ENCODE assay signal across 24 cellular contexts in the genomic region with DNA sequence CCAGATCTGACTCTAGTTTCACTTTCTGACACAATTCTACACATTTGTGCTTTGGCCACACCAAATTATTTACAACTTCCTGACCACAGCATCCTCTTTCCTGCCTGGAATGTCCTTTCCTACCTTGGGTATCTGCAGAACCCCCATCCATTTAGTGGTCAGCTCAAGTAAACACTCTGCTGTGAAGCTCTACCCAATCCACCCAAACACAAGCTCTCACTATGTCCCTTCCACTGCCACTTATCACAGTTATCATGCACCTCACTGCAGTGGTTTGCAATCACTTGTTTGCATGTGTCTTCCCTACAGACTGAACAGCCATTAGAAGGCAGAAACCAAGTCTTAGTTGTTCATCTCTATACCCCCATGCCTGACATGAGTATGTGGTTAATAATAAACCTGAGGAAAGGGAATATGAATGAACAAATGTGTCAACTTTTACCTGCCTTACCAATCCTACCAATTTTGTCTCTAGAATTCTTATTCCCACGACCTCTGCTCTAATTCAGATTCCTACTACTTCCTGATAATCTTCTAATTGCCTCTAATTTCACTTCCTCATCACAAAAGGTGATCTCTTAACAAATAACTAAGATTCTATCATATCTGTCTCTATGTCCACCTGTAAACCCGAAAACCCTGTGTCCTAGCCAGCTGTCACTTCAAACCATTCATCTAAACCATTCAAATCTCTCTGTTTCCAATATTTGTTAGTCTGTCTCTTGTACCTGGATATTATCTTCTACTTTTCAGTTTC. TPM values are rescaled to one million over a fixed set of nuclear protein-coding genes. Genes with fewer than 3 reads are reported as not detected.
A peak's percentile ranks its signal among the peaks of the same experiment; 100 is the strongest.
DNase-seq lines count a peak whose midpoint lies in the region; ATAC-seq, FAIRE-seq and TF ChIP-seq lines count a peak whose summit lies in the region.
"Had no signal": no experiment of that assay in that cellular context is flagged by ENCODE, and none has a peak within 500 bp of the region (broad histone marks: within the 10 kb centered on the region; RNA-seq: fewer than 3 reads in every experiment).

No MANE protein-coding gene starts in this region.

- CTCF ChIA-PET in activated B cell treated with CpG ODN at 0.5 μM for 24 hours (lab: Charles Lee) = no interaction called here

- no peaks in the 10 kb centered on the region for H3K4me1 Mint-ChIP-seq in activated B cell treated with CpG ODN at 0.5 μM for 24 hours

- H3K27ac ChIP-seq in osteoblast (ENCODE audit: low read depth, low read length) = no peak overlapping the region
- H3K27ac ChIP-seq: adrenal gland, breast epithelium, spleen had no signal

- no peak overlapping the region for H3K27ac Mint-ChIP-seq in activated B cell treated with CpG ODN at 0.5 μM for 24 hours
- H3K27ac Mint-ChIP-seq: activated CD8-positive, alpha-beta T cell treated with anti-CD3 and anti-CD28 coated beads, Interleukin-2, amount 10 ng/mL, durations not matched to agents 7 days and 5 days had no signal

- TF ChIP-seq CTCF in activated B cell treated with CpG ODN at 0.5 μM for 24 hours (IDR thresholded peaks at IDR 0.05) = no peak
- no peak for TF ChIP-seq CTCF in osteoblast (IDR thresholded peaks at IDR 0.05; ENCODE audit: extremely low read depth, low read depth, low read length)

- no peak overlapping the region for H3K4me3 Mint-ChIP-seq in activated B cell treated with CpG ODN at 0.5 μM for 24 hours
- H3K4me3 Mint-ChIP-seq: activated CD8-positive, alpha-beta T cell treated with anti-CD3 and anti-CD28 coated beads, Interleukin-2, amount 10 ng/mL, durations not matched to agents 7 days and 5 days had no signal

- H3K9me3 Mint-ChIP-seq in activated B cell treated with CpG ODN at 0.5 μM for 24 hours = no peaks in the 10 kb centered on the region

- POLR2A ChIA-PET in activated B cell treated with CpG ODN at 0.5 μM for 24 hours (lab: Charles Lee) = interaction anchor here (0.7 kb wide), 1 partner anchor 18 kb away, joined by 4 read pairs; no protein-coding TSS in a partner anchor

- no peaks in the 10 kb centered on the region for H3K27me3 Mint-ChIP-seq in activated B cell treated with CpG ODN at 0.5 μM for 24 hours

- no peaks in the 10 kb centered on the region for H3K27me3 ChIP-seq in osteoblast (ENCODE audit: insufficient read depth, low read length)
- H3K27me3 ChIP-seq: adrenal gland, breast epithelium, spleen had no signal

- H3K9me3 ChIP-seq in osteoblast (ENCODE audit: low read depth, low read length) = no peaks in the 10 kb centered on the region
- H3K9me3 ChIP-seq: adrenal gland, breast epithelium, spleen had no signal

- H3K36me3 ChIP-seq in osteoblast (ENCODE audit: insufficient read depth, low read length) = no peaks in the 10 kb centered on the region
- H3K36me3 ChIP-seq: adrenal gland, breast epithelium, spleen had no signal

- TF ChIP-seq POLR2A in GM12891 (IDR thresholded peaks at IDR 0.05; ENCODE audit: low read depth, low read length) = no peak

- no peaks in the 10 kb centered on the region for H3K36me3 Mint-ChIP-seq in activated B cell treated with CpG ODN at 0.5 μM for 24 hours (ENCODE audit: low read depth)

- intact Hi-C loops in activated B cell treated with CpG ODN at 0.5 μM for 24 hours (cut with micrococcal nuclease) = loop anchor here (2.0 kb wide), 1 partner anchor 14 kb away; no protein-coding TSS in a partner anchor

- H3K4me1 ChIP-seq in osteoblast (ENCODE audit: insufficient read depth, low read length) = peaks cover 11% of the 10 kb centered on the region
- H3K4me1 ChIP-seq: breast epithelium had no signal

- H3K79me2 ChIP-seq in osteoblast (ENCODE audit: insufficient read depth, low read length) = peaks cover 35% of the 10 kb centered on the region

- H3K4me2 ChIP-seq in osteoblast (ENCODE audit: insufficient read depth, low read length) = peak overlapping the region; percentile 28

- FAIRE-seq in GM12891 (lab: Jason Lieb, UNC) = peak; percentile 86
- FAIRE-seq: colon, frontal cortex, HTR-8/SVneo, islet of Langerhans had no signal

- H4K20me1 ChIP-seq in osteoblast (ENCODE audit: insufficient read depth, low read length) = no peaks in the 10 kb centered on the region

- DNase-seq in GM12891 (ENCODE audit: insufficient read length, low spot score) = no peak
- DNase-seq in activated B cell treated with CpG ODN at 0.5 μM for 24 hours = no peak
- no peak for DNase-seq in osteoblast (ENCODE audit: insufficient read length, low spot score, missing footprints)
- DNase-seq in D341Med (ENCODE audit: low spot score) = no peak
- no peak for DNase-seq in NCI-H510A (lab: John Stamatoyannopoulos, UW)
- no peak for DNase-seq in SHP77 (lab: John Stamatoyannopoulos, UW)
- DNase-seq: activated CD4-positive, CD25-positive, alpha-beta regulatory T cell treated with anti-CD3 and anti-CD28 coated beads, Interleukin-2, amount 50 U/mL, for 72 hours; activated CD8-positive, alpha-beta T cell treated with anti-CD3 and anti-CD28 coated beads, Interleukin-2, amount 10 ng/mL, durations not matched to agents 7 days and 5 days; adrenal gland; effector memory CD4-positive, alpha-beta T cell; HCEC 1CT; retina; spleen; stimulated activated CD4-positive, alpha-beta T cell treated with anti-CD3 and anti-CD28 coated beads, Interleukin-4, amount 100 ng/mL, for 24 hours; stimulated activated naive CD8-positive, alpha-beta T cell treated with anti-CD3 and anti-CD28 coated beads, Interleukin-15, Interleukin-2, amounts not matched to agents 100 U/mL and 50 U/mL, for 24 hours had no signal

- ATAC-seq in HG02678 (IDR thresholded peaks at IDR 0.05; ENCODE audit: unreplicated experiment) (peak; percentile 41), activated B cell treated with CpG ODN at 0.5 μM for 24 hours (ENCODE audit: low read depth) (peak; percentile 64)
- ATAC-seq: activated CD8-positive, alpha-beta T cell treated with anti-CD3 and anti-CD28 coated beads, Interleukin-2, amount 10 ng/mL, durations not matched to agents 7 days and 5 days; esophagus mucosa; SK-N-SH treated with all-trans-retinoic acid at 6 μM for 48 hours; stimulated activated naive CD8-positive, alpha-beta T cell treated with anti-CD3 and anti-CD28 coated beads, Interleukin-15, Interleukin-2, amounts not matched to agents 100 U/mL and 50 U/mL, for 24 hours had no signal

- H2AFZ ChIP-seq in osteoblast (ENCODE audit: low read length) = no peak overlapping the region

- H3K4me3 ChIP-seq in osteoblast (ENCODE audit: insufficient read depth, low read length) = no peak overlapping the region
- H3K4me3 ChIP-seq: adrenal gland, breast epithelium, lung, spleen had no signal

TF ChIP-seq in GM12891, 5 proteins besides CTCF, POLR2A, EP300 and RAD21:
- no peak for TF ChIP-seq PAX5 (IDR thresholded peaks at IDR 0.05; ENCODE audit: insufficient read depth, low read length, severe bottlenecking)
- TF ChIP-seq SPI1 (IDR thresholded peaks at IDR 0.05; ENCODE audit: low read depth, low read length) = peak; percentile 74

RNA-seq across cellular contexts. Expression of gene LNX2, which starts 25.1 kb away (rescaled TPM):
- 1.3 TPM for polyA plus RNA-seq in GM12891 (2012; ENCODE audit: low read depth, missing spikeins)
- total RNA-seq in activated B cell treated with CpG ODN at 0.5 μM for 24 hours = 6.1 and 7.1 TPM in 2 replicates
- 14.4 and 15.2 TPM in 2 replicates for total RNA-seq in osteoblast

RNA-seq across cellular contexts. Expression of gene POLR1D, which starts 26.5 kb away (rescaled TPM):
- polyA plus RNA-seq in GM12891 (2012; ENCODE audit: low read depth, missing spikeins) = 176 TPM
- total RNA-seq in activated B cell treated with CpG ODN at 0.5 μM for 24 hours = 114 and 121 TPM in 2 replicates
- total RNA-seq in osteoblast = 84.6 and 93.7 TPM in 2 replicates
